ENCODE assay signal across 8 cellular contexts in the genomic region with DNA sequence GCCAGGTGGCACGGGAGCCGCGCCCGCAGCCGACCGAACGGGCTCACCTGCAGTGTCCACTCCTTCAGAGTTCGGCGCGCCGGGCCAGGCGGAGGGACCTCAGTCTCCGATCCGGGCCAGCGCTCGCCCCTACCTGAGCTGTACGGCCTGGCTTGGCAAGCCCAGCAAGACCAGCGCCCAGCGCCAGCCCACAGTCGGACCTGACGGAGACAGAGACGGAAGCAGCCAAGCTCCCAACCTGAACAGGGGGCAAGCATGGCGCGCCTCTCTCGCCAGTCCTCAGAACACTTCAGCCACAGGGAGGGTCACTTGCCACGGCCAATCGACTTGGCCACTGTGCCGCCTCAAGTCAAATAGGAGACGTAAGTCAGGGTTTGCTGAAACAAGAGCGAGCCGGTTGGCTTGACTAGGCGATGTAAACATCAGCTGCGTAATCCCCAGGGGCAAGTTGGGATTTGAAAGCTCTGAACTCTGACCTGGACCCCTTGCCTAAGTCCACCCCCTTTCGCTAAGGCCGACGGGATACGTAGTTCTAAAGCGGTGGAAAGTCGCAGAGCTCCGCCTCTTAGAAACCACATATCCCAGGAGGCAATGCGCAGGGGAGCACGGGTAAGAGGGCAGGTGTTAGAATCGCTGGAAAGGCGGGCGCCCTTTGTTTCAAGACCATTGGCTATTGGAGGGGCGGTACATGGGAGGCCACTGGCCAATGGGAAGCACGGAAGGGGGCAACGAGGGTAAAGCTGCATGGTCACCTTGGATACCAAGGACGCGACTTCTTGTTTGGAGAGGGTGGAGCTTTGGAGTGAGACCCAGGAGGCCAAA. TPM values are rescaled to one million over a fixed set of nuclear protein-coding genes. Genes with fewer than 3 reads are reported as not detected.
DNase-seq lines count a peak whose midpoint lies in the region; ATAC-seq and TF ChIP-seq lines count a peak whose summit lies in the region.
"Not testable (repeated sequence)": the region's sequence is repeated elsewhere in the genome, so short reads cannot be mapped to it uniquely, and the experiment has no call there.

A gene with protein sequence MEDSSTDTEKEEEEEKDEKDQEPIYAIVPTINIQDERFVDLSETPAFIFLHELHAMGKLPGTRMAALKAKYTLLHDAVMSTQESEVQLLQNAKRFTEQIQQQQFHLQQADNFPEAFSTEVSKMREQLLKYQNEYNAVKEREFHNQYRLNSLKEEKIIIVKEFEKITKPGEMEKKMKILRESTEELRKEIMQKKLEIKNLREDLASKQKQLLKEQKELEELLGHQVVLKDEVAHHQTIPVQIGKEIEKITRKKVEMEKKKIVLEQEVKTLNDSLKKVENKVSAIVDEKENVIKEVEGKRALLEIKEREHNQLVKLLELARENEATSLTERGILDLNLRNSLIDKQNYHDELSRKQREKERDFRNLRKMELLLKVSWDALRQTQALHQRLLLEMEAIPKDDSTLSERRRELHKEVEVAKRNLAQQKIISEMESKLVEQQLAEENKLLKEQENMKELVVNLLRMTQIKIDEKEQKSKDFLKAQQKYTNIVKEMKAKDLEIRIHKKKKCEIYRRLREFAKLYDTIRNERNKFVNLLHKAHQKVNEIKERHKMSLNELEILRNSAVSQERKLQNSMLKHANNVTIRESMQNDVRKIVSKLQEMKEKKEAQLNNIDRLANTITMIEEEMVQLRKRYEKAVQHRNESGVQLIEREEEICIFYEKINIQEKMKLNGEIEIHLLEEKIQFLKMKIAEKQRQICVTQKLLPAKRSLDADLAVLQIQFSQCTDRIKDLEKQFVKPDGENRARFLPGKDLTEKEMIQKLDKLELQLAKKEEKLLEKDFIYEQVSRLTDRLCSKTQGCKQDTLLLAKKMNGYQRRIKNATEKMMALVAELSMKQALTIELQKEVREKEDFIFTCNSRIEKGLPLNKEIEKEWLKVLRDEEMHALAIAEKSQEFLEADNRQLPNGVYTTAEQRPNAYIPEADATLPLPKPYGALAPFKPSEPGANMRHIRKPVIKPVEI (plus strand): TSS at position 756 of the 822 bp plus-strand sequence. CDS start 45,054 bp downstream, outside the sequence.

- peak; percentile 100 for DNase-seq in DMS 273 (lab: John Stamatoyannopoulos, UW; ENCODE audit: unreplicated experiment)
- peak; percentile 97 for DNase-seq in OCI-LY7 (ENCODE audit: low spot score)
- DNase-seq in activated T-cell treated with anti-CD3 and anti-CD28 coated beads for 24 hours (ENCODE audit: low read depth), result peak; percentile 93
- peak; percentile 99 for DNase-seq in epithelial cell of esophagus (ENCODE audit: low read depth)
- DNase-seq in middle frontal gyrus (ENCODE audit: extremely low spot score, low spot score), result peak; percentile 96
- DNase-seq in stimulated activated CD8-positive, alpha-beta memory T cell treated with anti-CD3 and anti-CD28 coated beads, Interleukin-15, amount 100 ng/mL, for 48 hours (ENCODE audit: low read depth in 2 of 2), result peak; percentile 89 to 91

- H3K4me1 ChIP-seq in OCI-LY7 (ENCODE audit: insufficient read depth, low read length, poor library complexity, severe bottlenecking), result not testable (repeated sequence)

- H3K9me2 ChIP-seq in OCI-LY7 (ENCODE audit: insufficient read depth, low read length), result not testable (repeated sequence)

- CTCF ChIA-PET in OCI-LY7 (lab: Charles Lee; ENCODE audit: unreplicated experiment), result interaction anchor here (0.6 to 1.1 kb wide), 2 partner anchors 130 to 764 kb away, joined by 3 to 5 read pairs; no protein-coding TSS in a partner anchor

- POLR2A ChIA-PET in OCI-LY7 (lab: Charles Lee), result interaction anchor here (0.5 kb wide), 2 partner anchors 13 to 955 kb away, joined by 3 read pairs; no protein-coding TSS in a partner anchor

- H3K9me3 Mint-ChIP-seq in IgD-negative memory B cell, result not testable (repeated sequence)

- H3K36me3 ChIP-seq in OCI-LY7 (ENCODE audit: insufficient read depth, low read length), result not testable (repeated sequence)

- peak within 1 kb of the TSS; percentile 22 to 94 (median 51) for H3K27ac Mint-ChIP-seq in IgD-negative memory B cell

- H3K4me3 Mint-ChIP-seq in IgD-negative memory B cell, result peak within 1 kb of the TSS; percentile 64 to 87 (median 86)

- not testable (repeated sequence) for H3K36me3 Mint-ChIP-seq in IgD-negative memory B cell

- not testable (repeated sequence) for BruUV-seq in OCI-LY7 (replicated peaks; lab: Mats Ljungman, UMichigan)

- peaks cover 5 to 11% (median 8%) of the 10 kb centered on the region in 3 donors for H3K4me1 Mint-ChIP-seq in IgD-negative memory B cell

- not testable (repeated sequence) for TF ChIP-seq CTCF in OCI-LY7 (conservative IDR thresholded peaks at IDR 0.05; ENCODE audit: low read length); epithelial cell of esophagus (IDR thresholded peaks at IDR 0.05; ENCODE audit: insufficient read depth, low read depth, low read length, missing control alignments)

- H3K27me3 Mint-ChIP-seq in IgD-negative memory B cell, result not testable (repeated sequence)

- H3K79me2 ChIP-seq in OCI-LY7 (ENCODE audit: insufficient read depth, low read depth, low read length), result not testable (repeated sequence)

- peak within 1 kb of the TSS; percentile 74 for H3K4me2 ChIP-seq in OCI-LY7 (ENCODE audit: low read length)

- H3K9me3 ChIP-seq in OCI-LY7 (ENCODE audit: low read length), result not testable (repeated sequence)

- intact Hi-C loops in OCI-LY7 (cut with micrococcal nuclease; ENCODE audit: unreplicated experiment), result loop anchor here (2.0 to 5.0 kb wide), 2 partner anchors 70 to 209 kb away; no protein-coding TSS in a partner anchor

- not testable (repeated sequence) for H4K20me1 ChIP-seq in OCI-LY7 (ENCODE audit: insufficient read depth, low read length)

- H3K4me3 ChIP-seq in OCI-LY7 (ENCODE audit: low read depth, low read length, poor library complexity, severe bottlenecking) (peak within 1 kb of the TSS; percentile 80), epithelial cell of esophagus (ENCODE audit: low read length) (peak within 1 kb of the TSS; percentile 64)

- peak within 1 kb of the TSS; percentile 82; the same call in 1 of the 2 replicates for H2AFZ ChIP-seq in OCI-LY7 (ENCODE audit: low read length)

- peak; percentile 98 for ATAC-seq in GM21619 (IDR thresholded peaks at IDR 0.05; ENCODE audit: unreplicated experiment)

- H3K27ac ChIP-seq in OCI-LY7 (ENCODE audit: low read depth, low read length, poor library complexity, severe bottlenecking), result not testable (repeated sequence)

RNA-seq across cellular contexts. Expression of the gene that starts here (rescaled TPM):
- polyA plus RNA-seq in IgD-negative memory B cell, result 1.0 TPM
- total RNA-seq in OCI-LY7 (2014; rRNA removed; shearing (Covaris generic)), result 3.2 and 11.2 TPM in 2 replicates
- 3.0 and 4.4 TPM in 2 replicates for total RNA-seq in OCI-LY7 (2022)
